18 cellular contexts compared by ENCODE assay signal in the genomic region with DNA sequence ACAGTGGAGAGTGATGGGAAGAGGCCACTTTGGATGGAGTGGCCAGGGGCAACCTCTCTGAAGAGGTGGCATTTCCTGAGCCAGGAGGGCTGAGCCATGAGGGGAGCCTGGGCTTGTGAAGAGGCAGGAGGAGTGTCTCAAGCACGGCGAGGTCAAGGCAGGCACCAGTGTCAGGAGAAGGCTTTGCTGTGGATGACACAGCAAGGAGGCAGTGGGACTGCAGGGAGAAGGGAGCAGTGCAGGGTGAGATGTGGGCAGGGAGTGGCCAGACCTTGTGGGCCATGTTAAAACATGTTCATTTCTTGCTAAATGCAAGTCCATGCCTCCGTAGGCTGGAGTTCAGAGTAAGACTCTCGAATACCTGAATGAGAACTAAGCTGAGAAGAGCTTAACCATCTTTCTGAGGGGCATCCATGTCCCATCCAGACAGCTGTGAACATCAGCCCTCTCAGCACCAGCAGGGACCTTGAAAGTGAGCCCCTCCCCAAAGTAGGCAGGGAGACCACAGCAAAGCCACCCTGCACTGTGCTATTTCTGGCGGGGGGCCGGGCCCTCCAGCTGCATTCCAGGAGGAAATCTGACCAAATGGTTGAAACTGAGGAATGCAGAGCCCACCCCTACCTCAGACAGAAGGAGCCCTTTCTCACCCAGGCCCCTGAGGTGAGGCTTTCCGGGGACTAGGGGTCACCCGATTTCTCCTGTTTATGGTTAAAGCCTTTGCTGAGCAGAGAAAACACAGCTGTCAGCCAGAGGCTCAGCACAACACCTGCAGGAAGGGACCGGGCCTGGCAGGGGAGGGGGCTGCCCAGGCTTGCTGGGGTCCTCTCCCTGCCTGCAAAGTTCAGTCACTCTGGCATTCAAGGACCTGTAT. TPM values are rescaled to one million over a fixed set of nuclear protein-coding genes. Genes with fewer than 3 reads are reported as not detected.
DNase-seq lines count a peak whose midpoint lies in the region; TF ChIP-seq lines count a peak whose summit lies in the region.
"Had no signal": no experiment of that assay in that cellular context is flagged by ENCODE, and none has a peak within 500 bp of the region (broad histone marks: within the 10 kb centered on the region; RNA-seq: fewer than 3 reads in every experiment).

No MANE protein-coding gene starts in this region.

- H3K27me3 Mint-ChIP-seq in MCF 10A (ENCODE audit: insufficient read depth, unreplicated experiment) = no peaks in the 10 kb centered on the region

- H3K4me1 Mint-ChIP-seq in MCF 10A (ENCODE audit: insufficient read depth, unreplicated experiment) = peaks cover 49% of the 10 kb centered on the region

- in situ Hi-C loops in KBM-7 (cut with MboI; ENCODE audit: low pct_unique_long_range_greater_than_20kb, low sequenced_read_pairs) = no loop called here

- peak overlapping the region; percentile 0 for H3K4me3 Mint-ChIP-seq in MCF 10A (ENCODE audit: unreplicated experiment)
- H3K4me3 Mint-ChIP-seq: activated CD4-positive, alpha-beta T cell treated with anti-CD3 and anti-CD28 coated beads for 36 hours; dendritic cell treated with granulocyte-macrophage colony-stimulating factor and Interleukin-4, amounts not matched to agents 40 ng/mL and 50 ng/mL, for 4 days had no signal

- intact Hi-C loops in MCF 10A (cut with micrococcal nuclease) (no loop called here), breast epithelium (cut with DNase I; ENCODE audit: low total_unique reads) (no loop called here), uterus (cut with DNase I; ENCODE audit: low total_unique reads) (no loop called here)

- H3K4me1 ChIP-seq in breast epithelium (no peaks in the 10 kb centered on the region), uterus (peaks cover 0 to 9% of the 10 kb centered on the region in 2 donors)
- H3K4me1 ChIP-seq: upper lobe of right lung had no signal

- peak overlapping the region; percentile 73 for H3K27ac Mint-ChIP-seq in MCF 10A (ENCODE audit: low read depth, unreplicated experiment)
- H3K27ac Mint-ChIP-seq: activated CD4-positive, alpha-beta T cell treated with anti-CD3 and anti-CD28 coated beads for 36 hours; dendritic cell treated with granulocyte-macrophage colony-stimulating factor and Interleukin-4, amounts not matched to agents 40 ng/mL and 50 ng/mL, for 4 days had no signal

- H3K27me3 ChIP-seq in breast epithelium = no peaks in the 10 kb centered on the region
- H3K27me3 ChIP-seq in uterus = no peaks in the 10 kb centered on the region
- H3K27me3 ChIP-seq: upper lobe of right lung had no signal

- H3K4me3 ChIP-seq in breast epithelium = no peak overlapping the region
- H3K4me3 ChIP-seq in uterus = no peak overlapping the region
- H3K4me3 ChIP-seq: upper lobe of right lung had no signal

- TF ChIP-seq POLR2A in breast epithelium (IDR thresholded peaks at IDR 0.05) = no peak
- TF ChIP-seq POLR2A in uterus (IDR thresholded peaks at IDR 0.05) = no peak

- H3K27ac ChIP-seq in breast epithelium = peak overlapping the region in 1 of 2 donors; percentile 72
- peak overlapping the region; percentile 65 to 74 for H3K27ac ChIP-seq in uterus

- CTCF ChIA-PET in MCF 10A (lab: Yijun Ruan, JAX) = interaction anchor here (1.0 to 3.4 kb wide), 8 partner anchors 9 to 46 kb away, joined by 3 to 52 read pairs (median 9); no protein-coding TSS in a partner anchor

- no peak for TF ChIP-seq CTCF in MCF 10A (IDR thresholded peaks at IDR 0.05; ENCODE audit: unreplicated experiment)
- no peak for TF ChIP-seq CTCF in breast epithelium (IDR thresholded peaks at IDR 0.05)
- TF ChIP-seq CTCF in uterus (IDR thresholded peaks at IDR 0.05) = no peak

- H3K9me3 ChIP-seq in breast epithelium (no peaks in the 10 kb centered on the region), uterus (no peaks in the 10 kb centered on the region)
- H3K9me3 ChIP-seq: upper lobe of right lung had no signal

- BruUV-seq in MCF 10A (replicated peaks; lab: Mats Ljungman, UMichigan) = no TSS peak

- DNase-seq in MCF 10A (ENCODE audit: unreplicated experiment) = peak; percentile 77
- no peak for DNase-seq in breast epithelium (ENCODE audit: low spot score in 2 of 2)
- peak; percentile 24 for DNase-seq in astrocyte of the hippocampus (ENCODE audit: low read depth, low spot score)
- DNase-seq in glomerular visceral epithelial cell (ENCODE audit: extremely low spot score) = peak; percentile 42
- DNase-seq in uterus = no peak
- DNase-seq in GM03348 (ENCODE audit: low spot score) = no peak
- no peak for DNase-seq in KBM-7
- DNase-seq in activated CD8-positive, alpha-beta memory T cell treated with anti-CD3 and anti-CD28 coated beads, Interleukin-2, amount 50 U/mL, for 4 hours = no peak
- DNase-seq: activated CD4-positive, alpha-beta T cell treated with anti-CD3 and anti-CD28 coated beads for 36 hours; activated gamma-delta T cell treated with Interleukin-2 at 50 U/mL for 16 hours; aorta; hypothalamus; left colon; NCI-H1048; NCI-H774; small intestine; upper lobe of right lung had no signal

- H3K36me3 ChIP-seq in breast epithelium = no peaks in the 10 kb centered on the region
- H3K36me3 ChIP-seq in uterus = no peaks in the 10 kb centered on the region
- H3K36me3 ChIP-seq: upper lobe of right lung had no signal

- POLR2A ChIA-PET in MCF 10A (lab: Yijun Ruan, JAX) = interaction anchor here (0.8 to 3.4 kb wide), 11 partner anchors 11 to 757 kb away, joined by 3 to 61 read pairs (median 7); partner anchors contain the start of gene ARSI

- no peaks in the 10 kb centered on the region for H3K9me3 Mint-ChIP-seq in MCF 10A (ENCODE audit: unreplicated experiment)
- H3K9me3 Mint-ChIP-seq: dendritic cell treated with granulocyte-macrophage colony-stimulating factor and Interleukin-4, amounts not matched to agents 40 ng/mL and 50 ng/mL, for 4 days had no signal

- no peaks in the 10 kb centered on the region for H3K36me3 Mint-ChIP-seq in MCF 10A (ENCODE audit: insufficient read depth, unreplicated experiment)

RNA-seq across cellular contexts. Expression of gene ARSI, which starts 16.1 kb away (rescaled TPM):
- 0.19 and 0.25 TPM in 2 replicates for total RNA-seq in MCF 10A (2022)
- total RNA-seq in breast epithelium = 1 to 10 TPM in 1 of 3 donors, under 1 TPM in 2; 0.48 to 1.3 (median 0.98) TPM
- total RNA-seq in uterus = 10 to 100 TPM in 1 of 4 donors, 1 to 10 TPM in 3; 4.3 to 15.1 (median 5.7) TPM
- total RNA-seq: activated CD4-positive, alpha-beta T cell treated with anti-CD3 and anti-CD28 coated beads for 36 hours had no signal

RNA-seq across cellular contexts. Expression of gene CAMK2A, which starts 29.3 kb away (rescaled TPM):
- total RNA-seq in MCF 10A (2022) = not detected in 2 replicates
- under 1 TPM in 1 of 3 donors, not detected in 2; under 0.01 TPM for total RNA-seq in breast epithelium
- total RNA-seq in uterus = 10 to 100 TPM in 1 of 4 donors, 1 to 10 TPM in 2, under 1 TPM in 1; under 0.01 to 23.7 (median 4.3) TPM
- total RNA-seq: activated CD4-positive, alpha-beta T cell treated with anti-CD3 and anti-CD28 coated beads for 36 hours had no signal

RNA-seq across cellular contexts. Expression of gene TCOF1, which starts 38.6 kb away (rescaled TPM):
- total RNA-seq in MCF 10A (2022) = 68.4 and 83.5 TPM in 2 replicates
- 10 to 100 TPM; 20.6 to 37.7 (median 36.1) TPM for total RNA-seq in breast epithelium
- 10 to 100 TPM in 3 of 4 donors, 1 to 10 TPM in 1; 9.4 to 40.0 (median 20.1) TPM for total RNA-seq in uterus

Comparison
In these comparisons a context has a peak if more than half of its experiments do, and no peak if none do; other contexts are left out.
1. DNase-seq: peak in MCF 10A (single experiment), astrocyte of the hippocampus (single experiment) and glomerular visceral epithelial cell (single experiment); none in breast epithelium (0 of 2), uterus (0 of 2), GM03348 (single experiment), KBM-7 (single experiment) and activated CD8-positive, alpha-beta memory T cell treated with anti-CD3 and anti-CD28 coated beads, Interleukin-2, amount 50 U/mL, for 4 hours (single experiment).